In the genomic region with DNA sequence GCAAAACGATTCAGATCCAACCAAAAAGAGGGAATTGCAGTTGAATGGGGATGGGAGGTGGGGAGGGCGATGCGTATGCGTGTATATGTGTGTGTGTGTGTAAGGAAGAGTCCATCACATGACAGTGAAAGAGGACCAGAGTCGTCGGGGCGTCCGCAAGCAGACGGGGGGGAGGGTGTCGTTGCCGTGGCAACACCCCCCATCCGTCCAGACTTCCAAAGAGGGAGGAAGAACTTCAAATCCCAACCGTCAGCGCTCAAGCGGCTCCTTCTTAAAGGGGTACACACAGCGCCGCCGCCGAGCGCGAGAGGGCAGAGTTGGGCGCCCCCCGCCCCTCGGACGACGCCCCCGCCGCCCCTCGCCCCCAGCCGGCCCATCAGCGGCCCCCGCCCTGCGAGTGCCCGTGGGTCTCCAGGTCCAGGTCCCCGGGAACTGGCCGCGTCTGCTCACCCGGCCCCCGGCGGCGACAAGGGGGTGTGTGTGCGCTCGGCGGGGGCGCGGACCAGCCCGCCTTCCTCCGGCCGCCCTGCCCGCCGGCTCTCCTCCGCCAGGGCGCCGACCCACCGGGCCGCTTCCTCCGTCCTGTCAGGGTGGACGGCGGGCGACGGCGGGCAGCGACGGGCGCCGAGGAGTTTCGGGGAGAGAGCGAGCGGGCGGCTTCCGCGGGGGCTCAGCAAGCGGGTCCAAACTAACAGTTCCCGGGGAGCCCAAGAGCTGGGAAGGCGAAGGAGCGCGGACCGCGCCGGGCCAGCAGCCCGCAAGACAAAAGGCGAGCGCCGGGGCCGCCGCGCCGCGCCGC, we compare ENCODE assay signal across 1 cellular context.
A peak's percentile ranks its signal among the peaks of the same experiment; 100 is the strongest.
TF ChIP-seq lines count a peak whose summit lies in the region.

No MANE protein-coding gene starts in this region.

TF ChIP-seq in Ishikawa, 13 proteins besides CTCF, POLR2A, EP300 and RAD21 (continued from another document):
- TF ChIP-seq USF1 (IDR thresholded peaks at IDR 0.05) (peak; percentile 66), TAF1 (IDR thresholded peaks at IDR 0.05; ENCODE audit: low read depth) (no peak), NFIC (IDR thresholded peaks at IDR 0.05) (no peak)
